12 cellular contexts compared by ENCODE assay signal in the genomic region with DNA sequence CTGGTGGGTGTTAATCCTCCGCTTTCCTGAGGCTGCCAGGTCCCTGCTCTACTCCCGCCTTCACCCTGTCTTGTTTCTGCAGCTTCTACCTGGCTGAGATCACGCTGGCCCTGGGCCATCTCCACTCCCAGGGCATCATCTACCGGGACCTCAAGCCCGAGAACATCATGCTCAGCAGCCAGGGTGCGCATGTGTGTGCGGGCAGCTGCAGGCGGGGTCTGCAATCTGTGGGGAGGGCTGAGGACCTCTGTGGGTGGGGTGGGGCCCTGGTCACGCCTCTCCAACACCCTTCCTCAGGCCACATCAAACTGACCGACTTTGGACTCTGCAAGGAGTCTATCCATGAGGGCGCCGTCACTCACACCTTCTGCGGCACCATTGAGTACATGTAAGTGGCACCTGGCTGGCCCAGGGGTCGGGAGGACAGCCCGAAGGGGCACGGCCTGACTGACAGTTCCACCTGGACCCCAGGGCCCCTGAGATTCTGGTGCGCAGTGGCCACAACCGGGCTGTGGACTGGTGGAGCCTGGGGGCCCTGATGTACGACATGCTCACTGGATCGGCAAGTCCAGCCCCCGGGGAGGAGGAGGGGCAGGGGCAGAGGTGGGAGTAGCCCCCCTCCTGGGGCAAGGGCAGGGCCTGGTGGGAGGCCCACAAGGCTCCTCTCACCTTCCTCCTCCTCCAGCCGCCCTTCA. TPM values are rescaled to one million over a fixed set of nuclear protein-coding genes. Genes with fewer than 3 reads are reported as not detected.
DNase-seq lines count a peak whose midpoint lies in the region; ATAC-seq lines count a peak whose summit lies in the region.
"Had no signal": no experiment of that assay in that cellular context is flagged by ENCODE, and none has a peak within 500 bp of the region (broad histone marks: within the 10 kb centered on the region; RNA-seq: fewer than 3 reads in every experiment).

No MANE protein-coding gene starts in this region.

- no peaks in the 10 kb centered on the region for H3K27me3 Mint-ChIP-seq in activated naive CD4-positive, alpha-beta T cell treated with anti-CD3 and anti-CD28 coated beads, Interleukin-2, amount 50 U/mL, for 24 hours
- H3K27me3 Mint-ChIP-seq in activated CD8-positive, alpha-beta T cell treated with anti-CD3 and anti-CD28 coated beads, Interleukin-2, amount 10 ng/mL, durations not matched to agents 7 days and 5 days (ENCODE audit: low read depth), result no peaks in the 10 kb centered on the region
- H3K27me3 Mint-ChIP-seq in stimulated activated naive B cell treated with anti-CD40 and anti-IgM and Interleukin-4, amounts not matched to agents 10 μg/mL and 1 μg/mL and 100 μg/mL, for 72 hours, result no peaks in the 10 kb centered on the region

- POLR2A ChIA-PET in activated CD8-positive, alpha-beta T cell treated with anti-CD3 and anti-CD28 coated beads, Interleukin-2, amount 10 ng/mL, durations not matched to agents 7 days and 5 days (lab: Charles Lee), result interaction anchor here (0.6 to 8.9 kb wide), 9 partner anchors 9 to 130 kb away, joined by 3 to 76 read pairs (median 3); partner anchors contain the start of gene PPP1CA

- H3K27ac Mint-ChIP-seq in activated naive CD4-positive, alpha-beta T cell treated with anti-CD3 and anti-CD28 coated beads, Interleukin-2, amount 50 U/mL, for 24 hours, result peak overlapping the region; percentile 72
- peak overlapping the region; percentile 96 for H3K27ac Mint-ChIP-seq in activated CD8-positive, alpha-beta T cell treated with anti-CD3 and anti-CD28 coated beads, Interleukin-2, amount 10 ng/mL, durations not matched to agents 7 days and 5 days
- peak overlapping the region; percentile 97 for H3K27ac Mint-ChIP-seq in stimulated activated naive B cell treated with anti-CD40 and anti-IgM and Interleukin-4, amounts not matched to agents 10 μg/mL and 1 μg/mL and 100 μg/mL, for 72 hours

- H3K9me3 Mint-ChIP-seq in activated naive CD4-positive, alpha-beta T cell treated with anti-CD3 and anti-CD28 coated beads, Interleukin-2, amount 50 U/mL, for 24 hours, result no peaks in the 10 kb centered on the region
- no peaks in the 10 kb centered on the region for H3K9me3 Mint-ChIP-seq in activated CD8-positive, alpha-beta T cell treated with anti-CD3 and anti-CD28 coated beads, Interleukin-2, amount 10 ng/mL, durations not matched to agents 7 days and 5 days (ENCODE audit: insufficient read depth)
- H3K9me3 Mint-ChIP-seq in stimulated activated naive B cell treated with anti-CD40 and anti-IgM and Interleukin-4, amounts not matched to agents 10 μg/mL and 1 μg/mL and 100 μg/mL, for 72 hours, result no peaks in the 10 kb centered on the region

- CTCF ChIA-PET in activated CD8-positive, alpha-beta T cell treated with anti-CD3 and anti-CD28 coated beads, Interleukin-2, amount 10 ng/mL, durations not matched to agents 7 days and 5 days (lab: Charles Lee), result no interaction called here

- no peak for ATAC-seq in activated CD8-positive, alpha-beta T cell treated with anti-CD3 and anti-CD28 coated beads, Interleukin-2, amount 10 ng/mL, durations not matched to agents 7 days and 5 days
- ATAC-seq in stimulated activated naive B cell treated with anti-CD40 and anti-IgM and Interleukin-4, amounts not matched to agents 10 μg/mL and 1 μg/mL and 100 μg/mL, for 72 hours (replicated peaks), result no peak
- ATAC-seq in GM18519 (IDR thresholded peaks at IDR 0.05; ENCODE audit: low FRiP score, unreplicated experiment) (no peak), GM19455 (IDR thresholded peaks at IDR 0.05; ENCODE audit: unreplicated experiment) (no peak)
- ATAC-seq: psoas muscle had no signal

- peaks cover 49% of the 10 kb centered on the region for H3K4me1 Mint-ChIP-seq in activated naive CD4-positive, alpha-beta T cell treated with anti-CD3 and anti-CD28 coated beads, Interleukin-2, amount 50 U/mL, for 24 hours
- peaks cover 55% of the 10 kb centered on the region for H3K4me1 Mint-ChIP-seq in activated CD8-positive, alpha-beta T cell treated with anti-CD3 and anti-CD28 coated beads, Interleukin-2, amount 10 ng/mL, durations not matched to agents 7 days and 5 days (ENCODE audit: low read depth)
- H3K4me1 Mint-ChIP-seq in stimulated activated naive B cell treated with anti-CD40 and anti-IgM and Interleukin-4, amounts not matched to agents 10 μg/mL and 1 μg/mL and 100 μg/mL, for 72 hours, result peaks cover 48 to 78% of the 10 kb centered on the region in 2 donors

- H3K4me3 Mint-ChIP-seq in activated naive CD4-positive, alpha-beta T cell treated with anti-CD3 and anti-CD28 coated beads, Interleukin-2, amount 50 U/mL, for 24 hours, result no peak overlapping the region
- peak overlapping the region; percentile 84 for H3K4me3 Mint-ChIP-seq in activated CD8-positive, alpha-beta T cell treated with anti-CD3 and anti-CD28 coated beads, Interleukin-2, amount 10 ng/mL, durations not matched to agents 7 days and 5 days
- H3K4me3 Mint-ChIP-seq in stimulated activated naive B cell treated with anti-CD40 and anti-IgM and Interleukin-4, amounts not matched to agents 10 μg/mL and 1 μg/mL and 100 μg/mL, for 72 hours, result peak overlapping the region; percentile 48 to 60

- no peak for DNase-seq in activated naive CD4-positive, alpha-beta T cell treated with anti-CD3 and anti-CD28 coated beads, Interleukin-2, amount 50 U/mL, for 16 hours
- DNase-seq in activated CD8-positive, alpha-beta T cell treated with anti-CD3 and anti-CD28 coated beads, Interleukin-2, amount 10 ng/mL, durations not matched to agents 7 days and 5 days, result no peak
- DNase-seq in stimulated activated naive B cell treated with anti-CD40 and anti-IgM and Interleukin-4, amounts not matched to agents 10 μg/mL and 1 μg/mL and 100 μg/mL, for 72 hours, result no peak
- DNase-seq: DMS79, KBM-7, NCI-H526, psoas muscle, RPMI8226 had no signal

- peaks cover 7% of the 10 kb centered on the region for H3K36me3 Mint-ChIP-seq in activated naive CD4-positive, alpha-beta T cell treated with anti-CD3 and anti-CD28 coated beads, Interleukin-2, amount 50 U/mL, for 24 hours
- H3K36me3 Mint-ChIP-seq in activated CD8-positive, alpha-beta T cell treated with anti-CD3 and anti-CD28 coated beads, Interleukin-2, amount 10 ng/mL, durations not matched to agents 7 days and 5 days (ENCODE audit: low read depth), result peaks cover 66% of the 10 kb centered on the region
- H3K36me3 Mint-ChIP-seq in stimulated activated naive B cell treated with anti-CD40 and anti-IgM and Interleukin-4, amounts not matched to agents 10 μg/mL and 1 μg/mL and 100 μg/mL, for 72 hours, result peaks cover 46 to 58% of the 10 kb centered on the region in 2 donors

RNA-seq across cellular contexts. Expression of gene RPS6KB2, which starts 4.5 kb away (rescaled TPM):
- total RNA-seq in activated CD8-positive, alpha-beta T cell treated with anti-CD3 and anti-CD28 coated beads, Interleukin-2, amount 10 ng/mL, durations not matched to agents 7 days and 5 days, result 10 to 100 TPM; 64.0 to 66.9 TPM

RNA-seq across cellular contexts. Expression of gene PTPRCAP, which starts 4.7 kb away (rescaled TPM):
- total RNA-seq in activated CD8-positive, alpha-beta T cell treated with anti-CD3 and anti-CD28 coated beads, Interleukin-2, amount 10 ng/mL, durations not matched to agents 7 days and 5 days, result 100 to 1,000 TPM; 445 to 447 TPM

RNA-seq across cellular contexts. Expression of gene CORO1B, which starts 10.5 kb away (rescaled TPM):
- 100 to 1,000 TPM; 157 to 169 TPM for total RNA-seq in activated CD8-positive, alpha-beta T cell treated with anti-CD3 and anti-CD28 coated beads, Interleukin-2, amount 10 ng/mL, durations not matched to agents 7 days and 5 days

RNA-seq across cellular contexts. Expression of gene CARNS1, which starts 17.3 kb away (rescaled TPM):
- total RNA-seq in activated CD8-positive, alpha-beta T cell treated with anti-CD3 and anti-CD28 coated beads, Interleukin-2, amount 10 ng/mL, durations not matched to agents 7 days and 5 days, result 1 to 10 TPM; 4.8 to 4.9 TPM

RNA-seq across cellular contexts. Expression of gene GPR152, which starts 19.7 kb away (rescaled TPM):
- total RNA-seq in activated CD8-positive, alpha-beta T cell treated with anti-CD3 and anti-CD28 coated beads, Interleukin-2, amount 10 ng/mL, durations not matched to agents 7 days and 5 days, result not detected
- total RNA-seq: mononuclear cell had no signal
